In the genomic region with DNA sequence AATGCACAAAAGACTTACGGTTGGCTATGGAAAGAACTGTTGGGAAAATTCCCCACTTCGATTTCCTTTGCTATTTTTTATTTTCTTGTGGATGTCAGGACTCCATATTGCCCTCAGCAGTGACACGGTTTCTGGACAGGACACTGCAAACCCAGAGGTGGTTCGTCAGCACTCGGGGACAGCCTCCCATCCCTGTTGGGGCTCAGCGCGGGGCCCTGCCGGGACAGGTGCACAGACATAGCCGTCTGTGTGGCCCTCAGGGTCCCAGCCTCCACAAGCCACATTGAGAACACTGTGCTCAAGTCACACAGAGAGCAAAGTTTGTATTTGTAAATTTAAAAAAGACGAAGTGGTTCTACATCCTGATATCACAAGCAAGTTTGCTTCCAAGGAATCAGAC, we compare ENCODE assay signal across 2 cellular contexts.
TF ChIP-seq lines count a peak whose summit lies in the region.

No MANE protein-coding gene starts in this region.

TF ChIP-seq in SK-N-SH, 30 proteins besides CTCF, POLR2A, EP300 and RAD21 (continued from another document):
- TF ChIP-seq, protein P1, sequence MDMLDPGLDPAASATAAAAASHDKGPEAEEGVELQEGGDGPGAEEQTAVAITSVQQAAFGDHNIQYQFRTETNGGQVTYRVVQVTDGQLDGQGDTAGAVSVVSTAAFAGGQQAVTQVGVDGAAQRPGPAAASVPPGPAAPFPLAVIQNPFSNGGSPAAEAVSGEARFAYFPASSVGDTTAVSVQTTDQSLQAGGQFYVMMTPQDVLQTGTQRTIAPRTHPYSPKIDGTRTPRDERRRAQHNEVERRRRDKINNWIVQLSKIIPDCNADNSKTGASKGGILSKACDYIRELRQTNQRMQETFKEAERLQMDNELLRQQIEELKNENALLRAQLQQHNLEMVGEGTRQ (IDR thresholded peaks at IDR 0.05; ENCODE audit: borderline replicate concordance, low read depth, low read length) = no peak
- TF ChIP-seq NRF1 (IDR thresholded peaks at IDR 0.05; ENCODE audit: low read depth, low read length) = no peak
- no peak for TF ChIP-seq CHD2 (IDR thresholded peaks at IDR 0.05; ENCODE audit: low read length, partially characterized antibody)
- no peak for TF ChIP-seq RCOR1 (IDR thresholded peaks at IDR 0.05; ENCODE audit: low read length)
- no peak for TF ChIP-seq SMC3 (IDR thresholded peaks at IDR 0.05; ENCODE audit: low read depth, low read length)
- no peak for TF ChIP-seq POLR2AphosphoS5 (IDR thresholded peaks at IDR 0.05; ENCODE audit: low read depth, low read length)
- TF ChIP-seq ELF1 (IDR thresholded peaks at IDR 0.05) = no peak

TF ChIP-seq in GM23338, 12 proteins besides CTCF, POLR2A, EP300 and RAD21 (continued from another document):
- TF ChIP-seq, protein P2, sequence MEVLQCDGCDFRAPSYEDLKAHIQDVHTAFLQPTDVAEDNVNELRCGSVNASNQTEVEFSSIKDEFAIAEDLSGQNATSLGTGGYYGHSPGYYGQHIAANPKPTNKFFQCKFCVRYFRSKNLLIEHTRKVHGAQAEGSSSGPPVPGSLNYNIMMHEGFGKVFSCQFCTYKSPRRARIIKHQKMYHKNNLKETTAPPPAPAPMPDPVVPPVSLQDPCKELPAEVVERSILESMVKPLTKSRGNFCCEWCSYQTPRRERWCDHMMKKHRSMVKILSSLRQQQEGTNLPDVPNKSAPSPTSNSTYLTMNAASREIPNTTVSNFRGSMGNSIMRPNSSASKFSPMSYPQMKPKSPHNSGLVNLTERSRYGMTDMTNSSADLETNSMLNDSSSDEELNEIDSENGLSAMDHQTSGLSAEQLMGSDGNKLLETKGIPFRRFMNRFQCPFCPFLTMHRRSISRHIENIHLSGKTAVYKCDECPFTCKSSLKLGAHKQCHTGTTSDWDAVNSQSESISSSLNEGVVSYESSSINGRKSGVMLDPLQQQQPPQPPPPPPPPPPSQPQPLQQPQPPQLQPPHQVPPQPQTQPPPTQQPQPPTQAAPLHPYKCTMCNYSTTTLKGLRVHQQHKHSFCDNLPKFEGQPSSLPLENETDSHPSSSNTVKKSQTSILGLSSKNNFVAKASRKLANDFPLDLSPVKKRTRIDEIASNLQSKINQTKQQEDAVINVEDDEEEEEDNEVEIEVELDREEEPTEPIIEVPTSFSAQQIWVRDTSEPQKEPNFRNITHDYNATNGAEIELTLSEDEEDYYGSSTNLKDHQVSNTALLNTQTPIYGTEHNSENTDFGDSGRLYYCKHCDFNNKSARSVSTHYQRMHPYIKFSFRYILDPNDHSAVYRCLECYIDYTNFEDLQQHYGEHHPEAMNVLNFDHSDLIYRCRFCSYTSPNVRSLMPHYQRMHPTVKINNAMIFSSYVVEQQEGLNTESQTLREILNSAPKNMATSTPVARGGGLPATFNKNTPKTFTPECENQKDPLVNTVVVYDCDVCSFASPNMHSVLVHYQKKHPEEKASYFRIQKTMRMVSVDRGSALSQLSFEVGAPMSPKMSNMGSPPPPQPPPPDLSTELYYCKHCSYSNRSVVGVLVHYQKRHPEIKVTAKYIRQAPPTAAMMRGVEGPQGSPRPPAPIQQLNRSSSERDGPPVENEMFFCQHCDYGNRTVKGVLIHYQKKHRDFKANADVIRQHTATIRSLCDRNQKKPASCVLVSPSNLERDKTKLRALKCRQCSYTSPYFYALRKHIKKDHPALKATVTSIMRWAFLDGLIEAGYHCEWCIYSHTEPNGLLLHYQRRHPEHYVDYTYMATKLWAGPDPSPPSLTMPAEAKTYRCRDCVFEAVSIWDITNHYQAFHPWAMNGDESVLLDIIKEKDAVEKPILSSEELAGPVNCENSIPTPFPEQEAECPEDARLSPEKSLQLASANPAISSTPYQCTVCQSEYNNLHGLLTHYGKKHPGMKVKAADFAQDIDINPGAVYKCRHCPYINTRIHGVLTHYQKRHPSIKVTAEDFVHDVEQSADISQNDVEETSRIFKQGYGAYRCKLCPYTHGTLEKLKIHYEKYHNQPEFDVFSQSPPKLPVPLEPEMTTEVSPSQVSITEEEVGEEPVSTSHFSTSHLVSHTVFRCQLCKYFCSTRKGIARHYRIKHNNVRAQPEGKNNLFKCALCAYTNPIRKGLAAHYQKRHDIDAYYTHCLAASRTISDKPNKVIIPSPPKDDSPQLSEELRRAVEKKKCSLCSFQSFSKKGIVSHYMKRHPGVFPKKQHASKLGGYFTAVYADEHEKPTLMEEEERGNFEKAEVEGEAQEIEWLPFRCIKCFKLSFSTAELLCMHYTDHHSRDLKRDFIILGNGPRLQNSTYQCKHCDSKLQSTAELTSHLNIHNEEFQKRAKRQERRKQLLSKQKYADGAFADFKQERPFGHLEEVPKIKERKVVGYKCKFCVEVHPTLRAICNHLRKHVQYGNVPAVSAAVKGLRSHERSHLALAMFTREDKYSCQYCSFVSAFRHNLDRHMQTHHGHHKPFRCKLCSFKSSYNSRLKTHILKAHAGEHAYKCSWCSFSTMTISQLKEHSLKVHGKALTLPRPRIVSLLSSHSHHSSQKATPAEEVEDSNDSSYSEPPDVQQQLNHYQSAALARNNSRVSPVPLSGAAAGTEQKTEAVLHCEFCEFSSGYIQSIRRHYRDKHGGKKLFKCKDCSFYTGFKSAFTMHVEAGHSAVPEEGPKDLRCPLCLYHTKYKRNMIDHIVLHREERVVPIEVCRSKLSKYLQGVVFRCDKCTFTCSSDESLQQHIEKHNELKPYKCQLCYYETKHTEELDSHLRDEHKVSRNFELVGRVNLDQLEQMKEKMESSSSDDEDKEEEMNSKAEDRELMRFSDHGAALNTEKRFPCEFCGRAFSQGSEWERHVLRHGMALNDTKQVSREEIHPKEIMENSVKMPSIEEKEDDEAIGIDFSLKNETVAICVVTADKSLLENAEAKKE (CRISPR knock-in tag; IDR thresholded peaks at IDR 0.05) = no peak
- TF ChIP-seq CREB1 (CRISPR knock-in tag; IDR thresholded peaks at IDR 0.05; ENCODE audit: low read depth) (no peak), ZNF331 (CRISPR knock-in tag; IDR thresholded peaks at IDR 0.05; ENCODE audit: low read depth) (no peak), POLR2AphosphoS5 (IDR thresholded peaks at IDR 0.05; ENCODE audit: low read depth) (no peak), JUNB (IDR thresholded peaks at IDR 0.05; ENCODE audit: unreplicated experiment) (no peak)
